22 cellular contexts compared by ENCODE assay signal in the genomic region with DNA sequence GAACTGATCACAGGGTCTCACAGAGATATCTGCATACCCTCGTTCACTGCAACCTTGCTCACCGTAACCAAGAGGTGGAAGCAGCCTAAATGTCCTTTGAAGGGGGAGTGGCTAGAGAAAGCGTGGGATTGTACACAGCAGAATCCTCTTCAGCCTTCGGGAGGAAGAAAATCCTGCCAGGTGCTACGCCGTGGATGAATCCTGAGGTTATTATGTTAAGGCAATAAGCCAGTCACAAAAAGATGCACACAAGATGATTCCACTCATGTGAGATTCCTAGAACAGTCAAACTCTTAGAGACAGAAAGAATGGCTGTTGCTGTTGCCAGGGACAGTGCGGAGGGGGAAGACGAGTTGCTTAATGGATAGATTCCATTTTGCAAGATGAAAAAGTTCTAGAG.
"Had no signal": no experiment of that assay in that cellular context is flagged by ENCODE, and none has a peak within 500 bp of the region (broad histone marks: within the 10 kb centered on the region; RNA-seq: fewer than 3 reads in every experiment).

No MANE protein-coding gene starts in this region.

- DNase-seq: activated CD4-positive, alpha-beta T cell treated with anti-CD3 and anti-CD28 coated beads for 48 hours; activated CD4-positive, alpha-beta T cell treated with anti-CD3 and anti-CD28 coated beads, Interleukin-2, amount 50 U/mL, for 4 hours; activated CD4-positive, CD25-positive, alpha-beta regulatory T cell treated with anti-CD3 and anti-CD28 coated beads, Interleukin-2, amount 50 U/mL, for 72 hours; activated naive CD4-positive, alpha-beta T cell treated with Interleukin-2 at 50 U/mL for 16 hours; activated naive CD8-positive, alpha-beta T cell treated with anti-CD3 and anti-CD28 coated beads, Interleukin-2, amount 50 U/mL, for 24 hours; activated T-cell treated with anti-CD3 and anti-CD28 coated beads, Interleukin-2, amount 50 U/mL, for 4 hours; amniotic stem cell; body of pancreas; central memory CD4-positive, alpha-beta T cell; Karpas-422; MM.1S; NCI-H1105; NCI-H1436; NCI-H1694 treated with DMSO at 0.1 percent for 48 hours; NCI-H2029 treated with DMSO at 0.1 percent for 48 hours; NCI-H446; NCI-H524; Right ventricle myocardium superior; T-helper 17 cell; T-helper 9 cell had no signal

- H3K4me1 Mint-ChIP-seq: T-helper 17 cell, WTC11 had no signal

- H3K4me3 Mint-ChIP-seq: activated naive CD8-positive, alpha-beta T cell treated with anti-CD3 and anti-CD28 coated beads, Interleukin-2, amount 50 U/mL, for 24 hours; activated T-cell treated with anti-CD3 and anti-CD28 coated beads, Interleukin-2, amount 50 U/mL, for 4 hours; T-helper 17 cell; WTC11 had no signal

- ATAC-seq: activated naive CD4-positive, alpha-beta T cell treated with anti-CD3 and anti-CD28 coated beads, Interleukin-2, amount 50 U/mL, for 72 hours; activated naive CD8-positive, alpha-beta T cell treated with anti-CD3 and anti-CD28 coated beads, Interleukin-2, amount 50 U/mL, for 24 hours; activated T-cell treated with anti-CD3 and anti-CD28 coated beads, Interleukin-2, amount 50 U/mL, for 4 hours; body of pancreas; T-helper 17 cell; WTC11 had no signal

- H3K27ac Mint-ChIP-seq: activated naive CD4-positive, alpha-beta T cell treated with anti-CD3 and anti-CD28 coated beads, Interleukin-2, amount 50 U/mL, for 72 hours; activated naive CD8-positive, alpha-beta T cell treated with anti-CD3 and anti-CD28 coated beads, Interleukin-2, amount 50 U/mL, for 24 hours; T-helper 17 cell; WTC11 had no signal

- H3K36me3 Mint-ChIP-seq: activated naive CD4-positive, alpha-beta T cell treated with anti-CD3 and anti-CD28 coated beads, Interleukin-2, amount 50 U/mL, for 72 hours had no signal

- H3K9me3 Mint-ChIP-seq: activated naive CD4-positive, alpha-beta T cell treated with anti-CD3 and anti-CD28 coated beads, Interleukin-2, amount 50 U/mL, for 72 hours; activated naive CD8-positive, alpha-beta T cell treated with anti-CD3 and anti-CD28 coated beads, Interleukin-2, amount 50 U/mL, for 24 hours had no signal
